Comparison of ENCODE assay signal across 37 cellular contexts in genomic region chrX:34130980-34131744, GRCh38. TPM values are rescaled to one million over a fixed set of nuclear protein-coding genes. Genes with fewer than 3 reads are reported as not detected.
"Had no signal": no experiment of that assay in that cellular context is flagged by ENCODE, and none has a peak within 500 bp of the region (broad histone marks: within the 10 kb centered on the region; RNA-seq: fewer than 3 reads in every experiment).

No MANE protein-coding gene starts in this region.

- H3K4me3 ChIP-seq: adrenal gland, body of pancreas, breast epithelium had no signal

- H3K4me1 ChIP-seq: adrenal gland, body of pancreas, breast epithelium had no signal

- ATAC-seq: activated CD8-positive, alpha-beta T cell treated with anti-CD3 and anti-CD28 coated beads for 36 hours; activated naive CD4-positive, alpha-beta T cell treated with anti-CD3 and anti-CD28 coated beads, Interleukin-2, amount 50 U/mL, for 72 hours; activated T-cell treated with anti-CD3 and anti-CD28 coated beads, Interleukin-2, amount 50 U/mL, for 4 hours; activated T-cell treated with anti-CD3 and anti-CD28 coated beads, Interleukin-2, amount 50 U/mL, for 72 hours; activated T-helper 17 cell treated with anti-CD3 and anti-CD28 coated beads, Interleukin-2, amount 50 U/mL, for 72 hours; body of pancreas had no signal

- H3K36me3 ChIP-seq: adrenal gland, brain microvascular endothelial cell, breast epithelium had no signal

- FAIRE-seq: TTC549 had no signal

- H3K27ac ChIP-seq: adrenal gland, body of pancreas, brain microvascular endothelial cell, breast epithelium, VCaP had no signal

- DNase-seq: activated B cell treated with CpG ODN at 0.5 μM for 24 hours; activated CD4-positive, alpha-beta memory T cell treated with anti-CD3 and anti-CD28 coated beads for 36 hours; activated CD4-positive, alpha-beta T cell treated with anti-CD3 and anti-CD28 coated beads for 4 hours; activated CD4-positive, alpha-beta T cell treated with anti-CD3 and anti-CD28 coated beads, Interleukin-2, amount 10 ng/mL, durations not matched to agents 24 days and 14 days; activated CD4-positive, alpha-beta T cell treated with anti-CD3 and anti-CD28 coated beads, Interleukin-2, amount 50 U/mL, for 1 hour; activated CD4-positive, alpha-beta T cell treated with anti-CD3 and anti-CD28 coated beads, Interleukin-2, amount 50 U/mL, for 4 hours; activated CD4-positive, CD25-positive, alpha-beta regulatory T cell treated with anti-CD3 and anti-CD28 coated beads, Interleukin-2, amount 50 U/mL, for 72 hours; activated CD8-positive, alpha-beta memory T cell treated with anti-CD3 and anti-CD28 coated beads, Interleukin-2, amount 50 U/mL, for 4 hours; activated CD8-positive, alpha-beta T cell treated with anti-CD3 and anti-CD28 coated beads for 36 hours; activated effector memory CD4-positive, alpha-beta T cell treated with anti-CD3 and anti-CD28 coated beads, Interleukin-2, amount 50 U/mL, for 16 hours; activated gamma-delta T cell treated with Interleukin-2 at 50 U/mL for 16 hours; activated naive CD4-positive, alpha-beta T cell; activated naive CD4-positive, alpha-beta T cell treated with anti-CD3 and anti-CD28 coated beads for 36 hours; activated naive CD4-positive, alpha-beta T cell treated with anti-CD3 and anti-CD28 coated beads, Interleukin-2, amount 50 U/mL, for 16 hours; activated naive CD8-positive, alpha-beta T cell treated with anti-CD3 and anti-CD28 coated beads for 36 hours; activated T-cell treated with anti-CD3 and anti-CD28 coated beads for 4 hours; activated T-cell treated with anti-CD3 and anti-CD28 coated beads, Interleukin-2, amount 50 U/mL, for 1 hour; activated T-cell treated with anti-CD3 and anti-CD28 coated beads, Interleukin-2, amount 50 U/mL, for 4 hours; activated T-cell treated with anti-CD3 and anti-CD28 coated beads, Interleukin-2, amount 50 U/mL, for 72 hours; adrenal gland; amniotic stem cell; brain microvascular endothelial cell; caudate nucleus; cerebellar nuclear complex; T-helper 1 cell; T-helper 2 cell; T-helper 9 cell had no signal

- H3K9me3 ChIP-seq: adrenal gland, body of pancreas, breast epithelium had no signal

RNA-seq across cellular contexts. Expression of gene FAM47A, which starts 1.0 kb away (rescaled TPM):
- total RNA-seq: activated B cell treated with CpG ODN at 0.5 μM for 24 hours; activated CD4-positive, alpha-beta memory T cell treated with anti-CD3 and anti-CD28 coated beads for 36 hours; activated CD4-positive, alpha-beta T cell treated with anti-CD3 and anti-CD28 coated beads, Interleukin-2, amount 10 ng/mL, durations not matched to agents 24 days and 14 days; activated CD8-positive, alpha-beta memory T cell treated with anti-CD3 and anti-CD28 coated beads for 36 hours; activated CD8-positive, alpha-beta T cell treated with anti-CD3 and anti-CD28 coated beads for 36 hours; activated naive CD4-positive, alpha-beta T cell treated with anti-CD3 and anti-CD28 coated beads for 36 hours; activated naive CD4-positive, alpha-beta T cell treated with anti-CD3 and anti-CD28 coated beads, Interleukin-2, amount 50 U/mL, for 72 hours; activated naive CD8-positive, alpha-beta T cell treated with anti-CD3 and anti-CD28 coated beads for 36 hours; activated T-cell treated with anti-CD3 and anti-CD28 coated beads, Interleukin-2, amount 50 U/mL, for 4 hours; activated T-cell treated with anti-CD3 and anti-CD28 coated beads, Interleukin-2, amount 50 U/mL, for 72 hours; activated T-helper 1 cell treated with anti-CD3 and anti-CD28 coated beads, Interleukin-12 subunit alpha, Interleukin-12 subunit beta, Interleukin-2, Interleukin-4 antibody, amounts not matched to agents 30 ng/mL and 10 ng/mL and 1 ng/mL, durations not matched to agents 14 hours and 24 hours and 36 hours; activated T-helper 17 cell treated with anti-CD3 and anti-CD28 coated beads, Interleukin-2, amount 50 U/mL, for 72 hours; adrenal gland; aorta; astrocyte; body of pancreas had no signal
- polyA plus RNA-seq: adrenal gland, aorta had no signal
